In the genomic region with DNA sequence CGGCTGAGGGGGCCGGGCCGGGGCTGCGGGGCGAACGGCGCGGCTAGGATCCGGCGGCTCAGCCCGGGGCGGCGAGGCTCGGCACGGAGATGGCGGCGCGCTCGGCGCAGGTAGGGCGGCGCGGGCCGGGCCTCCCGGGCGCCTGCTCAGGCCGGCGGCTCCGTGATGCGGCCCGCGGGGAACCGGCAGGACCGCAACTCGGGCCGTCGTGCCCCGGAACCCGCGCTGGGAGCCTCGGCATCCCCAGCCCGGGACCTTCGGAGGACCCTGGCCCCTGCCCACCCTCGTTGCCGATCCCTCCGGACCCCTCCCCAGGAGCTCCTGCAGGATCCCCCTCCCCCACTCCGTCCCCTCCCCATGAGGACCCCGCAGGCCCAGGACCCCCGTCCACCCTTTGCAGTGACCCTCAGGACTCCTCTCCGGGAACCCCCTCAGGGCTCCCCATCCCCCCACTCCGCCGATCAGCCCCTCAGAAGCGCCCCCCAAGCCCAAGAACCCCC, we compare ENCODE assay signal across 8 cellular contexts. TPM values are rescaled to one million over a fixed set of nuclear protein-coding genes. Genes with fewer than 3 reads are reported as not detected.
DNase-seq lines count a peak whose midpoint lies in the region; ATAC-seq and TF ChIP-seq lines count a peak whose summit lies in the region.

No MANE protein-coding gene starts in this region.

- peak overlapping the region; percentile 58 for H3K4me3 Mint-ChIP-seq in endodermal cell

- no peaks in the 10 kb centered on the region for H3K9me2 ChIP-seq in MM.1S (replicated peaks; ENCODE audit: insufficient read depth, low read length)

- peaks cover 64% of the 10 kb centered on the region for H3K27me3 Mint-ChIP-seq in endodermal cell (ENCODE audit: insufficient read depth)

- H3K27ac Mint-ChIP-seq in endodermal cell: no peak overlapping the region

- peak overlapping the region; percentile 75 for H3K4me2 ChIP-seq in DND-41 (ENCODE audit: insufficient read depth, low read length)
- H3K4me2 ChIP-seq in MM.1S (ENCODE audit: low read depth, low read length): peak overlapping the region; percentile 43

- H3K9ac ChIP-seq in DND-41 (ENCODE audit: low read depth, low read length) (peak overlapping the region; percentile 66), MM.1S (ENCODE audit: low read length) (peak overlapping the region; percentile 68), endodermal cell (ENCODE audit: extremely low read depth, low read length, poor library complexity, severe bottlenecking) (no peak overlapping the region)

- peaks cover 25% of the 10 kb centered on the region for H3K79me2 ChIP-seq in DND-41 (ENCODE audit: insufficient read depth, low read length)
- no peaks in the 10 kb centered on the region for H3K79me2 ChIP-seq in MM.1S (ENCODE audit: low read length)

- H3K4me1 ChIP-seq in DND-41 (ENCODE audit: insufficient read depth, low read length) (peaks cover 30% of the 10 kb centered on the region), MM.1S (ENCODE audit: low read length) (no peaks in the 10 kb centered on the region), endodermal cell (ENCODE audit: control insufficient read depth, insufficient read depth, low read length) (no peaks in the 10 kb centered on the region), neutrophil (ENCODE audit: control insufficient read depth in 1 of 2, insufficient read depth in 1 of 2, low read depth in 1 of 2, low read length in 1 of 2) (peaks cover 5 to 14% of the 10 kb centered on the region in 2 experiments)

- H2AFZ ChIP-seq in DND-41 (ENCODE audit: low read depth, low read length) (0 out of 2 replicates have a peak overlapping the region, but pooled peaks have one; percentile 38), MM.1S (ENCODE audit: low read length) (no peak overlapping the region)

- DNase-seq in DND-41: no peak
- no peak for DNase-seq in MM.1S
- DNase-seq in endodermal cell: no peak
- DNase-seq in ecto neural progenitor cell (ENCODE audit: low spot score): no peak
- DNase-seq in activated CD4-positive, CD25-positive, alpha-beta regulatory T cell (lab: John Stamatoyannopoulos, UW): no peak
- DNase-seq in HUDEP-2 (lab: John Stamatoyannopoulos, UW; ENCODE audit: unreplicated experiment in 76 of 76): no peak
- no peak for DNase-seq in DMS114 treated with DMSO at 0.1 percent for 48 hours (lab: John Stamatoyannopoulos, UW; ENCODE audit: unreplicated experiment)

- TF ChIP-seq CTCF in DND-41 (IDR thresholded peaks at IDR 0.05; ENCODE audit: borderline replicate concordance, extremely low read depth, low read length, poor library complexity, severe bottlenecking) (no peak), MM.1S (IDR thresholded peaks at IDR 0.05; ENCODE audit: low read length) (no peak), endodermal cell (conservative IDR thresholded peaks at IDR 0.05) (no peak), neutrophil (IDR thresholded peaks at IDR 0.05) (no peak)

- H3K27ac ChIP-seq in DND-41 (ENCODE audit: low read length): peak overlapping the region; percentile 0; the same call in 1 of the 2 replicates
- no peak overlapping the region for H3K27ac ChIP-seq in MM.1S (ENCODE audit: low read length)
- no peak overlapping the region for H3K27ac ChIP-seq in endodermal cell (ENCODE audit: low read depth, low read length)
- peak overlapping the region; percentile 79 for H3K27ac ChIP-seq in neutrophil

- H4K20me1 ChIP-seq in DND-41 (ENCODE audit: insufficient read depth, low read length) (peaks cover 12% of the 10 kb centered on the region; the same call in 1 of the 2 replicates), MM.1S (ENCODE audit: insufficient read depth, low read length) (no peaks in the 10 kb centered on the region)

- H3K4me1 Mint-ChIP-seq in endodermal cell: peaks cover 7% of the 10 kb centered on the region

- ATAC-seq in DND-41 (ENCODE audit: insufficient read depth, low read depth): no peak

- no peaks in the 10 kb centered on the region for H3K9me3 Mint-ChIP-seq in endodermal cell

- H3K27me3 ChIP-seq in DND-41 (ENCODE audit: insufficient read depth, low read length, poor library complexity): no peaks in the 10 kb centered on the region
- peaks cover 35% of the 10 kb centered on the region for H3K27me3 ChIP-seq in MM.1S (replicated peaks; ENCODE audit: insufficient read depth, low read length)
- H3K27me3 ChIP-seq in endodermal cell (ENCODE audit: control insufficient read depth, insufficient read depth, low read length, poor library complexity, severe bottlenecking): peaks cover 32% of the 10 kb centered on the region
- H3K27me3 ChIP-seq in neutrophil: peaks cover 34% of the 10 kb centered on the region

- H3K4me3 ChIP-seq in DND-41 (ENCODE audit: low read depth in 1 of 2, low read length in 2 of 2): peak overlapping the region; percentile 58 to 68; a peak in 3 of 4 replicates
- H3K4me3 ChIP-seq in MM.1S (ENCODE audit: low read length): peak overlapping the region; percentile 77
- peak overlapping the region; percentile 64 for H3K4me3 ChIP-seq in endodermal cell (ENCODE audit: low read length)
- peak overlapping the region; percentile 63 to 72 for H3K4me3 ChIP-seq in neutrophil (ENCODE audit: low read depth in 1 of 2, low read length in 1 of 2)

- H3K9me3 ChIP-seq in DND-41 (ENCODE audit: insufficient read depth, low read length, severe bottlenecking): no peaks in the 10 kb centered on the region
- no peaks in the 10 kb centered on the region for H3K9me3 ChIP-seq in MM.1S (replicated peaks; ENCODE audit: insufficient read depth, low read length)
- no peaks in the 10 kb centered on the region for H3K9me3 ChIP-seq in endodermal cell (ENCODE audit: control insufficient read depth, low read length)
- H3K9me3 ChIP-seq in neutrophil: no peaks in the 10 kb centered on the region

- no peaks in the 10 kb centered on the region for H3F3A ChIP-seq in MM.1S (ENCODE audit: insufficient read depth, low read length)

- 0% methylated on average over 10 to 50 of the region's 53 CpGs for WGBS in endodermal cell (ENCODE audit: insufficient coverage in 1 of 2, insufficient read length in 1 of 2), 2 experiments

- H3K36me3 Mint-ChIP-seq in endodermal cell (ENCODE audit: low read depth): no peaks in the 10 kb centered on the region

- no peaks in the 10 kb centered on the region for H3K36me3 ChIP-seq in DND-41 (ENCODE audit: insufficient read depth, low read length)
- H3K36me3 ChIP-seq in MM.1S (replicated peaks; ENCODE audit: insufficient read depth, low read length): no peaks in the 10 kb centered on the region
- no peaks in the 10 kb centered on the region for H3K36me3 ChIP-seq in endodermal cell (ENCODE audit: control insufficient read depth, insufficient read depth, low read length)
- H3K36me3 ChIP-seq in neutrophil: no peaks in the 10 kb centered on the region

RNA-seq across cellular contexts. Expression of gene EVI5L, which starts 0.3 kb away (rescaled TPM):
- 1 to 10 TPM; 6.4 to 9.2 TPM for total RNA-seq in endodermal cell
- polyA plus RNA-seq in endodermal cell (2013, experiment 1 of 2): 14.6 TPM
- 12.3 TPM for polyA plus RNA-seq in endodermal cell (2013, experiment 2 of 2)

RNA-seq across cellular contexts. Expression of gene PRR36, which starts 43.9 kb away (rescaled TPM):
- total RNA-seq in endodermal cell: 10 to 100 TPM in 1 of 2 donors, 1 to 10 TPM in 1; 9.5 to 20.2 TPM
- polyA plus RNA-seq in endodermal cell (2013, experiment 1 of 2): 32.1 TPM
- 29.5 TPM for polyA plus RNA-seq in endodermal cell (2013, experiment 2 of 2)

RNA-seq across cellular contexts. Expression of gene LRRC8E, which starts 58.0 kb away (rescaled TPM):
- 1 to 10 TPM; 2.8 to 3.4 TPM for total RNA-seq in endodermal cell
- 0.68 TPM for polyA plus RNA-seq in endodermal cell (2013, experiment 1 of 2)
- 1.2 TPM for polyA plus RNA-seq in endodermal cell (2013, experiment 2 of 2)

Comparison
In these comparisons a context has a peak if more than half of its experiments do, and no peak if none do; other contexts are left out.
1. H3K27ac ChIP-seq: peak in DND-41 (single experiment) and neutrophil (single experiment); none in MM.1S (single experiment) and endodermal cell (single experiment).
2. Peak in every context shown above with its lines, with median percentiles within 50 percentile points of each other: H3K4me3 ChIP-seq.